ENCODE assay signal across 8 cellular contexts in genomic region chr19:34404109-34404909, GRCh38. TPM values are rescaled to one million over a fixed set of nuclear protein-coding genes. Genes with fewer than 3 reads are reported as not detected.
DNase-seq lines count a peak whose midpoint lies in the region; TF ChIP-seq lines count a peak whose summit lies in the region.

Gene PDCD2L, plus strand, starts transcription at chr19:34404399. Its CDS starts 32 bp downstream, at chr19:34404431.

- peaks cover 0 to 3% of the 10 kb centered on the region in 2 experiments; a peak in 1 of 4 replicates for H3K4me1 Mint-ChIP-seq in H9
- peaks cover 2% of the 10 kb centered on the region for H3K4me1 Mint-ChIP-seq in neural progenitor cell

- H3T11ph ChIP-seq in H9 (ENCODE audit: low read length) = no peak within 1 kb of the TSS

- DNase-seq in ELF-1 (ENCODE audit: low read depth, low spot score) (peak; percentile 94), H9 (peak; percentile 92), MG63 (peak; percentile 88), SHP77 (lab: John Stamatoyannopoulos, UW) (peak; percentile 86 to 93), foreskin fibroblast (peak; percentile 83 to 96), neural progenitor cell (ENCODE audit: low spot score) (peak; percentile 97)
- DNase-seq in activated effector memory CD4-positive, alpha-beta T cell treated with Interleukin-2 at 50 U/mL for 16 hours = peak; percentile 87

- H3K36me3 Mint-ChIP-seq in H9 (ENCODE audit: insufficient read depth in 1 of 3, low read depth in 3 of 3) (peaks cover 25 to 42% (median 25%) of the 10 kb centered on the region in 3 experiments), neural progenitor cell (peaks cover 24% of the 10 kb centered on the region)

- peak within 1 kb of the TSS; percentile 43 for H3K18ac ChIP-seq in H9 (ENCODE audit: insufficient read length, low read depth, low read length)

- H3K4me1 ChIP-seq in H9 (ENCODE audit: insufficient read depth, low read length) = no peaks in the 10 kb centered on the region
- no peaks in the 10 kb centered on the region for H3K4me1 ChIP-seq in neural progenitor cell
- peaks cover 5% of the 10 kb centered on the region for H3K4me1 ChIP-seq in stomach smooth muscle (ENCODE audit: control insufficient read depth, insufficient read depth, low read length)

- H4K91ac ChIP-seq in H9 (ENCODE audit: insufficient read length, low read depth, low read length) = no peak within 1 kb of the TSS

- H3K9me3 ChIP-seq in H9 (ENCODE audit: control insufficient read depth, low read depth, low read length) (no peaks in the 10 kb centered on the region), MG63 (no peaks in the 10 kb centered on the region), neural progenitor cell (ENCODE audit: low read depth) (no peaks in the 10 kb centered on the region), stomach smooth muscle (ENCODE audit: control insufficient read depth in 2 of 2, low read length in 2 of 2) (no peaks in the 10 kb centered on the region)

- H3K56ac ChIP-seq in H9 (ENCODE audit: insufficient read length, low read depth, low read length) = no peak within 1 kb of the TSS

- no peak within 1 kb of the TSS for H4K8ac ChIP-seq in H9 (replicated peaks; ENCODE audit: insufficient read length, low read depth, low read length)

- H3K4me2 ChIP-seq in H9 (ENCODE audit: insufficient read depth, insufficient read length, low read length) = peak within 1 kb of the TSS; percentile 35
- peak within 1 kb of the TSS; percentile 83 for H3K4me2 ChIP-seq in neural progenitor cell

- H2BK15ac ChIP-seq in H9 (ENCODE audit: low read depth, low read length) = no peak within 1 kb of the TSS

- no peak within 1 kb of the TSS for H2BK120ac ChIP-seq in H9 (ENCODE audit: low read depth, low read length, poor library complexity, severe bottlenecking)

- H3K23ac ChIP-seq in H9 (ENCODE audit: insufficient read length, low read depth, low read length) = no peak within 1 kb of the TSS

- H3K27ac Mint-ChIP-seq in H9 = peak within 1 kb of the TSS in 2 of 3 experiments; percentile 44 to 90; a peak in 3 of 7 replicates
- H3K27ac Mint-ChIP-seq in neural progenitor cell = no peak within 1 kb of the TSS

- H3K23me2 ChIP-seq in H9 (ENCODE audit: insufficient read length, low read depth, low read length, poor library complexity, severe bottlenecking) = peaks cover 4% of the 10 kb centered on the region

- no peak within 1 kb of the TSS for H3K4ac ChIP-seq in H9 (ENCODE audit: low read depth, low read length)

- H4K20me1 ChIP-seq in H9 (ENCODE audit: control insufficient read depth, insufficient read depth, insufficient read length) (no peaks in the 10 kb centered on the region), neural progenitor cell (ENCODE audit: low read depth) (peaks cover 13% of the 10 kb centered on the region)

- H3K4me3 Mint-ChIP-seq in H9 = peak within 1 kb of the TSS; percentile 88 to 91
- peak within 1 kb of the TSS; percentile 90 for H3K4me3 Mint-ChIP-seq in neural progenitor cell

- H2AFZ ChIP-seq in H9 (ENCODE audit: low read length) (no peak within 1 kb of the TSS), neural progenitor cell (replicated peaks) (peak within 1 kb of the TSS; percentile 93)

- no CpG with 5 or more reads among the region's 69 CpGs for WGBS in H9 (ENCODE audit: extremely low coverage, insufficient read length, low lambda C conversion rate)

- no peak within 1 kb of the TSS for H3K27ac ChIP-seq in H9 (ENCODE audit: insufficient read length, low read depth, low read length)
- H3K27ac ChIP-seq in neural progenitor cell = no peak within 1 kb of the TSS
- no peak within 1 kb of the TSS for H3K27ac ChIP-seq in stomach smooth muscle (ENCODE audit: low read length)

- no peak within 1 kb of the TSS for H2BK12ac ChIP-seq in H9 (ENCODE audit: insufficient read length, low read depth, low read length)

- no peak within 1 kb of the TSS for H2BK20ac ChIP-seq in H9 (ENCODE audit: low read depth, low read length, poor library complexity, severe bottlenecking)

- H3K27me3 Mint-ChIP-seq in H9 (ENCODE audit: low read depth) = no peaks in the 10 kb centered on the region
- H3K27me3 Mint-ChIP-seq in neural progenitor cell (ENCODE audit: insufficient read depth, low read depth) = no peaks in the 10 kb centered on the region

- H3K9ac ChIP-seq in H9 (ENCODE audit: extremely low read depth, insufficient read length, low read length) = peak within 1 kb of the TSS; percentile 68
- H3K9ac ChIP-seq in neural progenitor cell = peak within 1 kb of the TSS; percentile 48
- peak within 1 kb of the TSS; percentile 66 to 84 for H3K9ac ChIP-seq in stomach smooth muscle (ENCODE audit: low read length in 2 of 2)

- H3K27me3 ChIP-seq in H9 (ENCODE audit: insufficient read depth, low read length) (no peaks in the 10 kb centered on the region), MG63 (no peaks in the 10 kb centered on the region), neural progenitor cell (no peaks in the 10 kb centered on the region), stomach smooth muscle (ENCODE audit: control insufficient read depth in 1 of 2, insufficient read depth in 2 of 2, low read length in 2 of 2) (no peaks in the 10 kb centered on the region)

- H3K9me3 Mint-ChIP-seq in H9 (no peaks in the 10 kb centered on the region; a peak in 1 of 5 replicates), neural progenitor cell (no peaks in the 10 kb centered on the region)

- H3K14ac ChIP-seq in H9 (ENCODE audit: insufficient read depth, low read length) = peak within 1 kb of the TSS; percentile 67

- peaks cover 10% of the 10 kb centered on the region for H3F3A ChIP-seq in neural progenitor cell (ENCODE audit: low read depth)

- no peak within 1 kb of the TSS for H2AK5ac ChIP-seq in H9 (ENCODE audit: insufficient read length, low read length)

- H3K36me3 ChIP-seq in MG63 (peaks cover 24% of the 10 kb centered on the region), neural progenitor cell (no peaks in the 10 kb centered on the region), stomach smooth muscle (ENCODE audit: control insufficient read depth in 2 of 2, insufficient read depth in 2 of 2, low read length in 2 of 2) (peaks cover 12 to 16% of the 10 kb centered on the region in 2 donors)

- H2BK5ac ChIP-seq in H9 (ENCODE audit: insufficient read length, low read length) = no peak within 1 kb of the TSS

- H3K4me3 ChIP-seq in MG63 (peak within 1 kb of the TSS; percentile 88), foreskin fibroblast (ENCODE audit: low read depth in 1 of 2, low read length in 2 of 2) (peak within 1 kb of the TSS; percentile 77 to 95), neural progenitor cell (peak within 1 kb of the TSS; percentile 81), stomach smooth muscle (ENCODE audit: low read length in 2 of 2) (peak within 1 kb of the TSS; percentile 81 to 96)

- H3K79me1 ChIP-seq in H9 (ENCODE audit: insufficient read depth, low read depth, low read length, poor library complexity, severe bottlenecking) = no peaks in the 10 kb centered on the region

- H4K5ac ChIP-seq in H9 (ENCODE audit: insufficient read length, low read depth, low read length) = no peak within 1 kb of the TSS

- peaks cover 2% of the 10 kb centered on the region; the same call in 1 of the 2 replicates for H3K79me2 ChIP-seq in H9 (ENCODE audit: insufficient read depth, low read length)
- peaks cover 37% of the 10 kb centered on the region for H3K79me2 ChIP-seq in neural progenitor cell (ENCODE audit: low read depth)

- TF ChIP-seq CTCF in H9 (conservative IDR thresholded peaks at IDR 0.05) (no peak), foreskin fibroblast (IDR thresholded peaks at IDR 0.05; ENCODE audit: low read depth, low read length) (no peak), neural progenitor cell (IDR thresholded peaks at IDR 0.05) (no peak)

RNA-seq across cellular contexts. Expression of gene PDCD2L, which starts in this region (rescaled TPM):
- total RNA-seq in H9 (2021) (40.5 and 43.3 TPM in 2 replicates), neural progenitor cell (ENCODE audit: low replicate concordance) (15.2 and 26.9 TPM in 2 replicates)
- 10.6 and 19.8 TPM in 2 replicates for total RNA-seq in MG63 (2014; rRNA removed; shearing (Covaris generic); ENCODE audit: low replicate concordance)
